ENCODE assay signal across 9 cellular contexts in genomic region chr6:134870677-134871498, GRCh38.
DNase-seq lines count a peak whose midpoint lies in the region; ATAC-seq, FAIRE-seq and TF ChIP-seq lines count a peak whose summit lies in the region.
"Had no signal": no experiment of that assay in that cellular context is flagged by ENCODE, and none has a peak within 500 bp of the region (broad histone marks: within the 10 kb centered on the region; RNA-seq: fewer than 3 reads in every experiment).

No MANE protein-coding gene starts in this region.

- H4K20me1 ChIP-seq in MM.1S (ENCODE audit: insufficient read depth, low read length) (no peaks in the 10 kb centered on the region), keratinocyte (ENCODE audit: control insufficient read depth, extremely low read depth, insufficient read depth, low read length) (no peaks in the 10 kb centered on the region)

- H3K79me2 ChIP-seq in MM.1S (ENCODE audit: low read length) (no peaks in the 10 kb centered on the region), keratinocyte (ENCODE audit: control insufficient read depth, insufficient read depth, low read length) (no peaks in the 10 kb centered on the region)

- H3K4me3 Mint-ChIP-seq in activated CD4-positive, alpha-beta T cell treated with anti-CD3 and anti-CD28 coated beads, Interleukin-2, amount 10 ng/mL, durations not matched to agents 24 days and 14 days = no peak overlapping the region

- H3K36me3 ChIP-seq in MM.1S (replicated peaks; ENCODE audit: insufficient read depth, low read length) = no peaks in the 10 kb centered on the region
- no peaks in the 10 kb centered on the region for H3K36me3 ChIP-seq in keratinocyte (ENCODE audit: control insufficient read depth in 2 of 2, extremely low read depth in 1 of 2, insufficient read depth in 2 of 2, low read length in 2 of 2)
- H3K36me3 ChIP-seq: upper lobe of right lung had no signal

- dilution Hi-C loops in keratinocyte (cut with MboI; ENCODE audit: extremely low pct_ligation_motif_present, low sequenced_read_pairs) = no loop called here

- FAIRE-seq in keratinocyte (lab: Jason Lieb, UNC) = peak; percentile 98

- peaks cover 12% of the 10 kb centered on the region for H3K4me1 Mint-ChIP-seq in activated CD4-positive, alpha-beta T cell treated with anti-CD3 and anti-CD28 coated beads, Interleukin-2, amount 10 ng/mL, durations not matched to agents 24 days and 14 days

- intact Hi-C loops in activated CD4-positive, alpha-beta T cell treated with anti-CD3 and anti-CD28 coated beads, Interleukin-2, amount 10 ng/mL, durations not matched to agents 24 days and 14 days (cut with micrococcal nuclease) = no loop called here

- ATAC-seq in GM18909 (IDR thresholded peaks at IDR 0.05; ENCODE audit: poor library complexity, unreplicated experiment) (peak; percentile 93), HG02623 (IDR thresholded peaks at IDR 0.05; ENCODE audit: unreplicated experiment) (peak; percentile 85)
- ATAC-seq: upper lobe of right lung had no signal

- H3K9ac ChIP-seq in MM.1S (ENCODE audit: low read length) (peak overlapping the region; percentile 73), keratinocyte (ENCODE audit: control insufficient read depth, extremely low read depth, insufficient read depth, low read length) (peak overlapping the region; percentile 55)

- H3K4me2 ChIP-seq in MM.1S (ENCODE audit: low read depth, low read length) (peak overlapping the region; percentile 75), keratinocyte (ENCODE audit: control insufficient read depth, extremely low read depth, insufficient read depth, low read depth, low read length) (peak overlapping the region; percentile 55)

- no peaks in the 10 kb centered on the region for H3K9me2 ChIP-seq in MM.1S (replicated peaks; ENCODE audit: insufficient read depth, low read length)

- H3K4me1 ChIP-seq in MM.1S (ENCODE audit: low read length) (peaks cover 50% of the 10 kb centered on the region), keratinocyte (ENCODE audit: control insufficient read depth, extremely low read depth, insufficient read depth, low read length) (peaks cover 9% of the 10 kb centered on the region)
- H3K4me1 ChIP-seq: upper lobe of right lung had no signal

- no peaks in the 10 kb centered on the region for H3K27me3 Mint-ChIP-seq in activated CD4-positive, alpha-beta T cell treated with anti-CD3 and anti-CD28 coated beads, Interleukin-2, amount 10 ng/mL, durations not matched to agents 24 days and 14 days

- peaks cover 40% of the 10 kb centered on the region for H3F3A ChIP-seq in MM.1S (ENCODE audit: insufficient read depth, low read length)

- H3K27me3 ChIP-seq in MM.1S (replicated peaks; ENCODE audit: insufficient read depth, low read length) (no peaks in the 10 kb centered on the region), keratinocyte (ENCODE audit: control insufficient read depth, extremely low read depth, insufficient read depth, low read length) (no peaks in the 10 kb centered on the region)
- H3K27me3 ChIP-seq: upper lobe of right lung had no signal

- DNase-seq in MM.1S (peak; percentile 96), keratinocyte (ENCODE audit: low read depth, low spot score) (no peak), LoVo (ENCODE audit: low spot score) (no peak), iPS-NIHi7 (ENCODE audit: extremely low spot score) (no peak)
- no peak for DNase-seq in activated CD4-positive, alpha-beta T cell treated with anti-CD3 and anti-CD28 coated beads, Interleukin-2, amount 10 ng/mL, durations not matched to agents 24 days and 14 days
- no peak for DNase-seq in effector CD4-positive, alpha-beta T cell
- DNase-seq: upper lobe of right lung had no signal

- peaks cover 10% of the 10 kb centered on the region for H3K9me3 Mint-ChIP-seq in activated CD4-positive, alpha-beta T cell treated with anti-CD3 and anti-CD28 coated beads, Interleukin-2, amount 10 ng/mL, durations not matched to agents 24 days and 14 days

- no peaks in the 10 kb centered on the region for H3K9me1 ChIP-seq in keratinocyte (ENCODE audit: control insufficient read depth, extremely low read depth, insufficient read depth, low read length)

- TF ChIP-seq CTCF in MM.1S (IDR thresholded peaks at IDR 0.05; ENCODE audit: low read length) (no peak), keratinocyte (optimal IDR thresholded peaks at IDR 0.05 in 1 of 3, IDR thresholded peaks at IDR 0.05 in 1 of 3, conservative IDR thresholded peaks at IDR 0.05 in 1 of 3; ENCODE audit: extremely low read depth in 1 of 3, insufficient read depth in 2 of 3, low read length in 3 of 3) (no peak)

- peak overlapping the region; percentile 41; the same call in 1 of the 2 replicates for H2AFZ ChIP-seq in MM.1S (ENCODE audit: low read length)
- peak overlapping the region; percentile 68 for H2AFZ ChIP-seq in keratinocyte (ENCODE audit: control insufficient read depth, low read length)

- H3K4me3 ChIP-seq in MM.1S (ENCODE audit: low read length) (peak overlapping the region; percentile 46), keratinocyte (ENCODE audit: control insufficient read depth in 2 of 3, extremely low read depth in 1 of 3, insufficient read depth in 2 of 3, low read depth in 1 of 3, low read length in 3 of 3) (peak overlapping the region in 1 of 3 experiments; percentile 33)
- H3K4me3 ChIP-seq: upper lobe of right lung had no signal

- H3K27ac ChIP-seq in MM.1S (ENCODE audit: low read length) (peak overlapping the region; percentile 98), keratinocyte (ENCODE audit: control insufficient read depth, insufficient read depth, low read length) (peak overlapping the region; percentile 70)
- H3K27ac ChIP-seq: upper lobe of right lung had no signal

- H3K9me3 ChIP-seq in MM.1S (replicated peaks; ENCODE audit: insufficient read depth, low read length) (no peaks in the 10 kb centered on the region), keratinocyte (ENCODE audit: control insufficient read depth, low read depth, low read length) (no peaks in the 10 kb centered on the region)
- H3K9me3 ChIP-seq: upper lobe of right lung had no signal

- H3K27ac Mint-ChIP-seq in activated CD4-positive, alpha-beta T cell treated with anti-CD3 and anti-CD28 coated beads, Interleukin-2, amount 10 ng/mL, durations not matched to agents 24 days and 14 days = no peak overlapping the region

- no peaks in the 10 kb centered on the region for H3K36me3 Mint-ChIP-seq in activated CD4-positive, alpha-beta T cell treated with anti-CD3 and anti-CD28 coated beads, Interleukin-2, amount 10 ng/mL, durations not matched to agents 24 days and 14 days (ENCODE audit: low read depth)
